8 cellular contexts compared by ENCODE assay signal in genomic region chr1:57307382-57307781, GRCh38.
DNase-seq lines count a peak whose midpoint lies in the region; ATAC-seq and TF ChIP-seq lines count a peak whose summit lies in the region.

No MANE protein-coding gene starts in this region.

- no peak overlapping the region for H3K4me3 ChIP-seq in NT2/D1 (ENCODE audit: insufficient read length, low read depth)

- POLR2A ChIA-PET in HEK293T (lab: Yijun Ruan, JAX), result no interaction called here

- intact Hi-C loops in posterior vena cava (cut with DNase I), result no loop called here

- H3K9me3 ChIP-seq in NT2/D1 (ENCODE audit: insufficient read depth, low read length), result no peaks in the 10 kb centered on the region

- no peaks in the 10 kb centered on the region for H3K4me1 ChIP-seq in NT2/D1 (ENCODE audit: insufficient read depth, insufficient read length)

- no peak overlapping the region for H3K9ac ChIP-seq in NT2/D1 (ENCODE audit: insufficient read length, low read depth)

- ATAC-seq in GM18502 (IDR thresholded peaks at IDR 0.05; ENCODE audit: poor library complexity, unreplicated experiment), result peak; percentile 90

- H3K27me3 ChIP-seq in NT2/D1 (ENCODE audit: insufficient read depth, insufficient read length), result no peaks in the 10 kb centered on the region

- DNase-seq in HEK293T (ENCODE audit: extremely low spot score) (peak; percentile 26), NT2/D1 (ENCODE audit: low read depth, low spot score) (peak; percentile 57), posterior vena cava (ENCODE audit: low spot score) (no peak), 8988T (no peak), SKM-1 (lab: John Stamatoyannopoulos, UW; ENCODE audit: unreplicated experiment) (no peak)
- peak; percentile 75 for DNase-seq in activated effector memory CD4-positive, alpha-beta T cell treated with Interleukin-2 at 50 U/mL for 16 hours
- peak; percentile 40 for DNase-seq in stimulated activated CD4-positive, alpha-beta T cell treated with anti-CD3 and anti-CD28 coated beads, Interleukin-4, amount 100 ng/mL, for 24 hours

- H3K36me3 ChIP-seq in NT2/D1 (ENCODE audit: insufficient read depth, insufficient read length, low read length), result no peaks in the 10 kb centered on the region

- CTCF ChIA-PET in HEK293T (lab: Yijun Ruan, JAX), result no interaction called here

TF ChIP-seq in HEK293T, 16 proteins besides CTCF, POLR2A, EP300 and RAD21:
- no peak for TF ChIP-seq NFRKB (IDR thresholded peaks at IDR 0.05)
- no peak for TF ChIP-seq FOXA1 (IDR thresholded peaks at IDR 0.05)
- TF ChIP-seq CTBP1 (IDR thresholded peaks at IDR 0.05; ENCODE audit: borderline replicate concordance), result no peak
- TF ChIP-seq ZNF384 (IDR thresholded peaks at IDR 0.05), result no peak
- no peak for TF ChIP-seq BHLHE40 (IDR thresholded peaks at IDR 0.05; ENCODE audit: borderline replicate concordance)
- TF ChIP-seq, protein P1, sequence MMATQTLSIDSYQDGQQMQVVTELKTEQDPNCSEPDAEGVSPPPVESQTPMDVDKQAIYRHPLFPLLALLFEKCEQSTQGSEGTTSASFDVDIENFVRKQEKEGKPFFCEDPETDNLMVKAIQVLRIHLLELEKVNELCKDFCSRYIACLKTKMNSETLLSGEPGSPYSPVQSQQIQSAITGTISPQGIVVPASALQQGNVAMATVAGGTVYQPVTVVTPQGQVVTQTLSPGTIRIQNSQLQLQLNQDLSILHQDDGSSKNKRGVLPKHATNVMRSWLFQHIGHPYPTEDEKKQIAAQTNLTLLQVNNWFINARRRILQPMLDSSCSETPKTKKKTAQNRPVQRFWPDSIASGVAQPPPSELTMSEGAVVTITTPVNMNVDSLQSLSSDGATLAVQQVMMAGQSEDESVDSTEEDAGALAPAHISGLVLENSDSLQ (IDR thresholded peaks at IDR 0.05), result no peak
- no peak for TF ChIP-seq SP1 (IDR thresholded peaks at IDR 0.05)
- TF ChIP-seq LEF1 (IDR thresholded peaks at IDR 0.05; ENCODE audit: borderline replicate concordance), result no peak
- no peak for TF ChIP-seq FOXK2 (IDR thresholded peaks at IDR 0.05)
- TF ChIP-seq FOXM1 (IDR thresholded peaks at IDR 0.05; ENCODE audit: borderline replicate concordance), result no peak
- no peak for TF ChIP-seq ELF4 (IDR thresholded peaks at IDR 0.05)
- TF ChIP-seq HDGF (IDR thresholded peaks at IDR 0.05; ENCODE audit: borderline replicate concordance), result no peak
- TF ChIP-seq SUZ12 (IDR thresholded peaks at IDR 0.05), result no peak
- TF ChIP-seq L3MBTL2 (conservative IDR thresholded peaks at IDR 0.05), result no peak
- no peak for TF ChIP-seq ARNT (IDR thresholded peaks at IDR 0.05)
- no peak for TF ChIP-seq TARDBP (IDR thresholded peaks at IDR 0.05)

Comparison
In these comparisons a context has a peak if more than half of its experiments do, and no peak if none do; other contexts are left out.
1. DNase-seq: peak in HEK293T (single experiment), NT2/D1 (single experiment), activated effector memory CD4-positive, alpha-beta T cell treated with Interleukin-2 at 50 U/mL for 16 hours (single experiment) and stimulated activated CD4-positive, alpha-beta T cell treated with anti-CD3 and anti-CD28 coated beads, Interleukin-4, amount 100 ng/mL, for 24 hours (single experiment); none in posterior vena cava (single experiment), 8988T (single experiment) and SKM-1 (single experiment).